In the genomic region with DNA sequence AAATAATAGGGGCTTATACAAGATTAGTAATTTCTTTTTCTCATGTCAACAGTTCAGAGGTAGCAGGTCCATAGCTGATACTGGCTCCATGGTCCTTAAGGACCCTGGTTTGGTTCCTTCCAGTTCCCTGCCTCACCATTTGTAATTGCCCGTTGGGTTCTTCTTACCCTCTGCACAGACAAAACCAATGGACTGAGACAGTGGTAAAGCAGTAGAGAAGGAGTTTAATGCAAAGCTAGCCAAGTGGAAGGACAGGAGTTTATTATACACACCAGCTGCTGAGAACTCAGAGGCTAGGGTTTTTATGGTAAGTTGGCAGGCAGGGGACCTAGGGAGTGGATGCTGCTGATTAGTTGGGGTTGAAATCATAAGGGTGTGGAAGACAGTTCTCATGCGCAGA, we compare ENCODE assay signal across 2 cellular contexts.
TF ChIP-seq lines count a peak whose summit lies in the region.

No MANE protein-coding gene starts in this region.

TF ChIP-seq in HEK293, 187 proteins besides CTCF, POLR2A, EP300 and RAD21:
- peak; percentile 58 for TF ChIP-seq SETDB1 (IDR thresholded peaks at IDR 0.05; ENCODE audit: insufficient read length, low read length)
- TF ChIP-seq ZNF132 (tag by site-specific recombination; IDR thresholded peaks at IDR 0.05; ENCODE audit: borderline replicate concordance) = no peak

TF ChIP-seq in K562, 482 proteins besides CTCF, POLR2A, EP300 and RAD21:
- no peak for TF ChIP-seq SMARCA5 (IDR thresholded peaks at IDR 0.05)
- 0 out of 2 replicates have a peak, but pooled peaks have one; percentile 64 for TF ChIP-seq CBX5 (IDR thresholded peaks at IDR 0.05; ENCODE audit: borderline replicate concordance, low read depth)
- TF ChIP-seq KDM5B (IDR thresholded peaks at IDR 0.05; ENCODE audit: insufficient replicate concordance, low read depth, low read length) = no peak
- no peak for TF ChIP-seq ZNF41 (CRISPR knock-in tag; conservative IDR thresholded peaks at IDR 0.05)
- TF ChIP-seq NRF1 (conservative IDR thresholded peaks at IDR 0.05 in 1 of 2, IDR thresholded peaks at IDR 0.05 in 1 of 2) = no peak
- 0 out of 3 replicates have a peak, but pooled peaks of 1 of the 2 experiments have one; percentile 59 for TF ChIP-seq CBX3 (IDR thresholded peaks at IDR 0.05; ENCODE audit: borderline replicate concordance in 1 of 2, low read length in 2 of 2)
TF ChIP-seq in K562: peak in this region for 2.
